In the genomic region with DNA sequence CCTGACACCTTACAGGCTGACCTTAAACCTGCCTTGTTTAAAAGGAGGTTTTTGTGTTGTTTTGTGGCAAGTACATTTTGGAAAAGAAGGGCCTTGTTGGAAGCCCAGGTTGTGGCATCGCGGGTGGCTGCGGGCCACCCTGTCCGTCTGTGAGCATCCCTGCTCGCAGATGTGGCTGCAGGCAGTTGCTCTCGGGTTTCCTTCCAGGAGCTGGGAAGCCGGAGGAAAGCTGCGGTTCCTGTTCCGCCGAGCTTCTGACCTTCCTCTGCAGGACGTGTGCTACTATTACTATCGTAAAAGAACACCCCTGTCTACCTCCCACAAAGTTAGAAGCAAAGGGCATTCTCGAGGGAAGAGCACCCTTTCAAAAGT, we compare ENCODE assay signal across 9 cellular contexts. TPM values are rescaled to one million over a fixed set of nuclear protein-coding genes. Genes with fewer than 3 reads are reported as not detected.
DNase-seq lines count a peak whose midpoint lies in the region; ATAC-seq, FAIRE-seq and TF ChIP-seq lines count a peak whose summit lies in the region.
"Had no signal": no experiment of that assay in that cellular context is flagged by ENCODE, and none has a peak within 500 bp of the region (broad histone marks: within the 10 kb centered on the region; RNA-seq: fewer than 3 reads in every experiment).

No MANE protein-coding gene starts in this region.

- H3K9me3 ChIP-seq in HUES48 (ENCODE audit: control insufficient read depth, insufficient read depth, low read length) (peaks cover 12% of the 10 kb centered on the region), neutrophil (no peaks in the 10 kb centered on the region)

- no peak for FAIRE-seq in GM12891 (lab: Jason Lieb, UNC)

- H3K4me1 ChIP-seq in HUES48 (ENCODE audit: control insufficient read depth, insufficient read depth, low read length): peaks cover 40% of the 10 kb centered on the region
- H3K4me1 ChIP-seq in neutrophil (ENCODE audit: control insufficient read depth in 1 of 2, insufficient read depth in 1 of 2, low read depth in 1 of 2, low read length in 1 of 2): peaks cover 14 to 17% of the 10 kb centered on the region in 2 experiments

- POLR2A ChIA-PET in activated CD8-positive, alpha-beta T cell treated with anti-CD3 and anti-CD28 coated beads for 36 hours (lab: Charles Lee): interaction anchor here (0.9 to 1.1 kb wide), 2 partner anchors 134 to 342 kb away, joined by 3 read pairs; no protein-coding TSS in a partner anchor

- ATAC-seq in GM18909 (IDR thresholded peaks at IDR 0.05; ENCODE audit: poor library complexity, unreplicated experiment) (peak; percentile 13), GM19467 (IDR thresholded peaks at IDR 0.05; ENCODE audit: unreplicated experiment) (no peak)
- ATAC-seq in activated CD8-positive, alpha-beta T cell treated with anti-CD3 and anti-CD28 coated beads for 36 hours: no peak

- H3K4me1 Mint-ChIP-seq in activated CD8-positive, alpha-beta T cell treated with anti-CD3 and anti-CD28 coated beads for 36 hours (ENCODE audit: low read depth): peaks cover 29% of the 10 kb centered on the region

- DNase-seq in CD1c-positive myeloid dendritic cell (ENCODE audit: extremely low spot score) (peak; percentile 41), globus pallidus (ENCODE audit: low spot score) (peak; percentile 37), GM12891 (ENCODE audit: insufficient read length, low spot score) (no peak)
- no peak for DNase-seq in activated CD8-positive, alpha-beta T cell treated with anti-CD3 and anti-CD28 coated beads for 36 hours

- TF ChIP-seq POLR2A in GM12891 (IDR thresholded peaks at IDR 0.05; ENCODE audit: low read depth, low read length): no peak

- H3K27me3 Mint-ChIP-seq in activated CD8-positive, alpha-beta T cell treated with anti-CD3 and anti-CD28 coated beads for 36 hours: no peaks in the 10 kb centered on the region

- no peak for TF ChIP-seq CTCF in activated CD8-positive, alpha-beta T cell treated with anti-CD3 and anti-CD28 coated beads for 36 hours (IDR thresholded peaks at IDR 0.05)
- no peak for TF ChIP-seq CTCF in neutrophil (IDR thresholded peaks at IDR 0.05)

- CTCF ChIA-PET in activated CD8-positive, alpha-beta T cell treated with anti-CD3 and anti-CD28 coated beads for 36 hours (lab: Charles Lee): interaction anchor here (1.1 kb wide), 2 partner anchors 82 to 440 kb away, joined by 3 read pairs; no protein-coding TSS in a partner anchor

- no peaks in the 10 kb centered on the region for H3K27me3 ChIP-seq in HUES48 (ENCODE audit: control insufficient read depth, insufficient read depth, low read length)
- H3K27me3 ChIP-seq in neutrophil: peaks cover 6% of the 10 kb centered on the region

- peak overlapping the region; percentile 90 for H3K4me3 Mint-ChIP-seq in activated CD8-positive, alpha-beta T cell treated with anti-CD3 and anti-CD28 coated beads for 36 hours

- peaks cover 4% of the 10 kb centered on the region for H3K9me3 Mint-ChIP-seq in activated CD8-positive, alpha-beta T cell treated with anti-CD3 and anti-CD28 coated beads for 36 hours

- H3K27ac Mint-ChIP-seq in activated CD8-positive, alpha-beta T cell treated with anti-CD3 and anti-CD28 coated beads for 36 hours: peak overlapping the region; percentile 95

- H3K36me3 ChIP-seq in HUES48 (ENCODE audit: control insufficient read depth, insufficient read depth, low read length) (peaks cover 5% of the 10 kb centered on the region; the same call in 1 of the 2 replicates), neutrophil (peaks cover 5% of the 10 kb centered on the region)

- H3K9ac ChIP-seq in HUES48 (ENCODE audit: low read depth, low read length): peak overlapping the region; percentile 87

- H3K4me3 ChIP-seq in HUES48 (ENCODE audit: low read depth, low read length): peak overlapping the region; percentile 95
- H3K4me3 ChIP-seq in neutrophil (ENCODE audit: low read depth in 1 of 2, low read length in 1 of 2): peak overlapping the region; percentile 73 to 97

- intact Hi-C loops in activated CD8-positive, alpha-beta T cell treated with anti-CD3 and anti-CD28 coated beads for 36 hours (cut with micrococcal nuclease): loop anchor here (5.0 kb wide), 1 partner anchor 136 kb away; no protein-coding TSS in a partner anchor

- no peaks in the 10 kb centered on the region for H3K36me3 Mint-ChIP-seq in activated CD8-positive, alpha-beta T cell treated with anti-CD3 and anti-CD28 coated beads for 36 hours (ENCODE audit: low read depth)

- H3K27ac ChIP-seq in HUES48 (ENCODE audit: low read depth, low read length) (peak overlapping the region; percentile 85), neutrophil (peak overlapping the region; percentile 83)

TF ChIP-seq in GM12891, 5 proteins besides CTCF, POLR2A, EP300 and RAD21:
- no peak for TF ChIP-seq POU2F2 (IDR thresholded peaks at IDR 0.05; ENCODE audit: low read depth, low read length)
- TF ChIP-seq SPI1 (IDR thresholded peaks at IDR 0.05; ENCODE audit: low read depth, low read length): no peak
- TF ChIP-seq TAF1 (IDR thresholded peaks at IDR 0.05; ENCODE audit: low read depth, low read length): no peak
- no peak for TF ChIP-seq POLR2AphosphoS5 (IDR thresholded peaks at IDR 0.05; ENCODE audit: low read depth, low read length)
- no peak for TF ChIP-seq PAX5 (IDR thresholded peaks at IDR 0.05; ENCODE audit: insufficient read depth, low read length, severe bottlenecking)
TF ChIP-seq in GM12891: peak in this region for 0.

RNA-seq across cellular contexts. Expression of a gene that starts 0.8 kb away (rescaled TPM):
- 10 to 100 TPM; 66.5 to 73.9 TPM for total RNA-seq in activated CD8-positive, alpha-beta T cell treated with anti-CD3 and anti-CD28 coated beads for 36 hours
- 84.8 TPM for polyA plus RNA-seq in GM12891 (2012; ENCODE audit: low read depth, missing spikeins)

RNA-seq across cellular contexts. Expression of a gene that starts 53.3 kb away (rescaled TPM):
- total RNA-seq in activated CD8-positive, alpha-beta T cell treated with anti-CD3 and anti-CD28 coated beads for 36 hours: not detected
- polyA plus RNA-seq in GM12891 (2012; ENCODE audit: low read depth, missing spikeins): not detected
- total RNA-seq: T-helper 2 cell treated with Interferon-gamma antibody and Interleukin-4, amounts not matched to agents 100 ng/mL and 5 ng/mL, for 36 hours had no signal

Comparison
In these comparisons a context has a peak if more than half of its experiments do, and no peak if none do; other contexts are left out.
1. DNase-seq: peak in CD1c-positive myeloid dendritic cell (single experiment) and globus pallidus (single experiment); none in activated CD8-positive, alpha-beta T cell treated with anti-CD3 and anti-CD28 coated beads for 36 hours (single experiment) and GM12891 (single experiment).